In the genomic region with DNA sequence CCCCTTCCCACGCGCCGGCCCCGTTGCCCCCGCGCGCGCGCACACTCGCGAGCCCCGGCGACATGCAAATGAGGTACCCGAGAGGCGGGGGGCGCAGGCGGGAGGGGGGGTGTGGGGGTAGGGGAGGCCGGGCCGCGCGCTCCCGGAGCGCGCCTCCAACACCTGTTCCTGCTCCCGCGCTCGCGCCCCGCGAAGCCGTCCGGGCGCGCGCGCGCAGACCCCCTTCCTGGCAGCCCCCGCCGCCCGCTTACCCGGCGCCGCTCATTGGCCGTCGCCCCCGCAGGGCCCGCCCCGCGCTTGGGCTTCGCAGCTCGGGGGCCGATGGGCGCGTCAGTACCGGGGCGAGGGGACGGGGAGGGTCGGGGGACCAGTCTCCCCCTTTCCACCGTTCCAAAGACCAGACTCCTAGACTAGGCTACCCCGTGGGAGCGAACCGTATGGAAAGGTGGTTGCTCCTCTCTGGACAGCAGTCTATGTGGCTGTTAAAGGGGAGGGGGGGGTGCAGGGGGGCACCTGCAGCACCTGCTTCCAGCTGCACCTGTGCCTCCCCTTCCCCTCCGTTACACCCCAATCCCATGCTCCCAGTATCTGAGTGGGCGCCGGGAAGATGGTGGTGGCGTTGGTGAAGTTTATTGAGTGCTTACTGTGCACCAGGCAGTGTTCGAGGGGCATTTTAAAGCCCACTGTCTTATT, we compare ENCODE assay signal across 8 cellular contexts. TPM values are rescaled to one million over a fixed set of nuclear protein-coding genes. Genes with fewer than 3 reads are reported as not detected.
A peak's percentile ranks its signal among the peaks of the same experiment; 100 is the strongest.
DNase-seq lines count a peak whose midpoint lies in the region; ATAC-seq and TF ChIP-seq lines count a peak whose summit lies in the region.

No MANE protein-coding gene starts in this region.

- TF ChIP-seq POLR2A in suprapubic skin (IDR thresholded peaks at IDR 0.05): no peak

- peak overlapping the region; percentile 96 for H3K4me3 ChIP-seq in coronary artery
- H3K4me3 ChIP-seq in suprapubic skin: peak overlapping the region; percentile 93

- DNase-seq in DMS114 treated with DMSO at 0.1 percent for 48 hours (lab: John Stamatoyannopoulos, UW; ENCODE audit: unreplicated experiment): peak; percentile 76
- DNase-seq in SHP77 (lab: John Stamatoyannopoulos, UW): peak; percentile 82 to 92
- no peak for DNase-seq in coronary artery (ENCODE audit: low spot score)
- peak; percentile 66 for DNase-seq in middle frontal gyrus (ENCODE audit: extremely low spot score, low spot score)
- DNase-seq in suprapubic skin (ENCODE audit: low spot score in 2 of 2): no peak

- no peak for TF ChIP-seq CTCF in coronary artery (IDR thresholded peaks at IDR 0.05)
- TF ChIP-seq CTCF in suprapubic skin (IDR thresholded peaks at IDR 0.05): no peak

- no peak for TF ChIP-seq EP300 in Ishikawa (IDR thresholded peaks at IDR 0.05; ENCODE audit: borderline replicate concordance)
- TF ChIP-seq EP300 in suprapubic skin (IDR thresholded peaks at IDR 0.05): no peak

- H3K27ac ChIP-seq in coronary artery (peak overlapping the region; percentile 96), suprapubic skin (peak overlapping the region; percentile 98)

- WGBS in suprapubic skin: 5% methylated on average over 5 of the region's 67 CpGs

- H3K9me3 ChIP-seq in suprapubic skin: no peaks in the 10 kb centered on the region

- no peak for TF ChIP-seq RAD21 in Ishikawa (IDR thresholded peaks at IDR 0.05; ENCODE audit: low read depth)

- ATAC-seq in GM21367 (IDR thresholded peaks at IDR 0.05; ENCODE audit: unreplicated experiment): peak; percentile 9
- no peak for ATAC-seq in esophagus mucosa

- H3K36me3 ChIP-seq in suprapubic skin: peaks cover 30% of the 10 kb centered on the region

- H3K27me3 ChIP-seq in suprapubic skin: no peaks in the 10 kb centered on the region

- H3K4me1 ChIP-seq in suprapubic skin: peaks cover 39% of the 10 kb centered on the region

TF ChIP-seq in Ishikawa, 13 proteins besides CTCF, POLR2A, EP300 and RAD21:
- TF ChIP-seq MAX (IDR thresholded peaks at IDR 0.05) (no peak; the same call in 1 of the 2 replicates), TAF1 (IDR thresholded peaks at IDR 0.05; ENCODE audit: low read depth) (no peak; the same call in 1 of the 2 replicates), ZBTB7A (IDR thresholded peaks at IDR 0.05; ENCODE audit: low read depth) (peak; percentile 90), TEAD4 (IDR thresholded peaks at IDR 0.05) (no peak), USF1 (IDR thresholded peaks at IDR 0.05) (no peak), NFIC (IDR thresholded peaks at IDR 0.05) (no peak), FOXM1 (IDR thresholded peaks at IDR 0.05; ENCODE audit: borderline replicate concordance, low read depth) (no peak), EGR1 (IDR thresholded peaks at IDR 0.05) (no peak)

RNA-seq across cellular contexts. Expression of gene ZNF524, which starts 0.4 kb away (rescaled TPM):
- 10 to 100 TPM; 29.4 to 49.9 (median 47.0) TPM for total RNA-seq in suprapubic skin
- total RNA-seq in esophagus mucosa: 20.1 TPM

RNA-seq across cellular contexts. Expression of gene FIZ1, which starts 1.2 kb away (rescaled TPM):
- total RNA-seq in suprapubic skin (1 to 10 TPM; 7.6 to 9.2 (median 8.5) TPM), esophagus mucosa (7.1 TPM)

RNA-seq across cellular contexts. Expression of gene ZNF865, which starts 5.0 kb away (rescaled TPM):
- total RNA-seq in suprapubic skin (10 to 100 TPM in 2 of 4 donors, 1 to 10 TPM in 2; 7.6 to 14.2 (median 9.9) TPM), esophagus mucosa (5.3 TPM)

RNA-seq across cellular contexts. Expression of gene ZNF579, which starts 19.8 kb away (rescaled TPM):
- total RNA-seq in suprapubic skin (1 to 10 TPM; 1.8 to 3.1 (median 2.8) TPM), esophagus mucosa (3.4 TPM)

RNA-seq across cellular contexts. Expression of gene ZNF784, which starts 23.9 kb away (rescaled TPM):
- 1 to 10 TPM; 4.3 to 8.0 (median 6.5) TPM for total RNA-seq in suprapubic skin
- 3.8 TPM for total RNA-seq in esophagus mucosa

Comparison
In these comparisons a context has a peak if more than half of its experiments do, and no peak if none do; other contexts are left out.
1. DNase-seq: peak in DMS114 treated with DMSO at 0.1 percent for 48 hours (single experiment), SHP77 (2 of 2) and middle frontal gyrus (single experiment); none in coronary artery (single experiment) and suprapubic skin (0 of 2).